In genomic region chr13:33341861-33342452, GRCh38 we compare ENCODE assay signal across 17 cellular contexts.
"Had no signal": no experiment of that assay in that cellular context is flagged by ENCODE, and none has a peak within 500 bp of the region (broad histone marks: within the 10 kb centered on the region; RNA-seq: fewer than 3 reads in every experiment).

No MANE protein-coding gene starts in this region.

- H3K9me3 ChIP-seq: transverse colon, uterus had no signal

- DNase-seq: activated CD4-positive, alpha-beta memory T cell treated with anti-CD3 and anti-CD28 coated beads, Interleukin-2, amount 10 ng/mL, durations not matched to agents 7 days and 5 days; activated CD4-positive, alpha-beta T cell treated with anti-CD3 and anti-CD28 coated beads for 48 hours; activated CD4-positive, CD25-positive, alpha-beta regulatory T cell; activated naive CD4-positive, alpha-beta T cell treated with anti-CD3 and anti-CD28 coated beads, Interleukin-2, amount 10 ng/mL, durations not matched to agents 7 days and 5 days; activated T-cell treated with anti-CD3 and anti-CD28 coated beads, Interleukin-2, amount 50 U/mL, for 24 hours; aorta; foreskin melanocyte; glutamatergic neuron; hypothalamus; occipital lobe; transverse colon; uterus had no signal

- H3K27ac Mint-ChIP-seq: activated CD4-positive, alpha-beta memory T cell treated with anti-CD3 and anti-CD28 coated beads, Interleukin-2, amount 10 ng/mL, durations not matched to agents 7 days and 5 days; activated naive CD4-positive, alpha-beta T cell treated with anti-CD3 and anti-CD28 coated beads, Interleukin-2, amount 10 ng/mL, durations not matched to agents 7 days and 5 days; activated T-cell treated with anti-CD3 and anti-CD28 coated beads, Interleukin-2, amount 50 U/mL, for 24 hours; progenitor cell of endocrine pancreas; stimulated activated naive CD8-positive, alpha-beta T cell treated with anti-CD3 and anti-CD28 coated beads, Interleukin-15, Interleukin-2, amounts not matched to agents 100 ng/mL and 50 ng/mL, for 24 hours had no signal

- H3K4me1 ChIP-seq: uterus had no signal

- H3K27ac ChIP-seq: skin epidermis, transverse colon, uterus had no signal

- H3K36me3 Mint-ChIP-seq: activated naive CD4-positive, alpha-beta T cell treated with anti-CD3 and anti-CD28 coated beads, Interleukin-2, amount 10 ng/mL, durations not matched to agents 7 days and 5 days had no signal

- H3K27me3 ChIP-seq: transverse colon, uterus had no signal

- H3K4me3 Mint-ChIP-seq: activated CD4-positive, alpha-beta memory T cell treated with anti-CD3 and anti-CD28 coated beads, Interleukin-2, amount 10 ng/mL, durations not matched to agents 7 days and 5 days; activated naive CD4-positive, alpha-beta T cell treated with anti-CD3 and anti-CD28 coated beads, Interleukin-2, amount 10 ng/mL, durations not matched to agents 7 days and 5 days; activated T-cell treated with anti-CD3 and anti-CD28 coated beads, Interleukin-2, amount 50 U/mL, for 24 hours; stimulated activated naive CD8-positive, alpha-beta T cell treated with anti-CD3 and anti-CD28 coated beads, Interleukin-15, Interleukin-2, amounts not matched to agents 100 ng/mL and 50 ng/mL, for 24 hours had no signal

- H3K27me3 Mint-ChIP-seq: activated naive CD4-positive, alpha-beta T cell treated with anti-CD3 and anti-CD28 coated beads, Interleukin-2, amount 10 ng/mL, durations not matched to agents 7 days and 5 days; stimulated activated naive CD8-positive, alpha-beta T cell treated with anti-CD3 and anti-CD28 coated beads, Interleukin-15, Interleukin-2, amounts not matched to agents 100 ng/mL and 50 ng/mL, for 24 hours had no signal

- H3K4me3 ChIP-seq: coronary artery, skin epidermis, transverse colon, uterus had no signal

- FAIRE-seq: keratinocyte had no signal

- H3K9me3 Mint-ChIP-seq: activated CD4-positive, alpha-beta memory T cell treated with anti-CD3 and anti-CD28 coated beads, Interleukin-2, amount 10 ng/mL, durations not matched to agents 7 days and 5 days; activated naive CD4-positive, alpha-beta T cell treated with anti-CD3 and anti-CD28 coated beads, Interleukin-2, amount 10 ng/mL, durations not matched to agents 7 days and 5 days; activated T-cell treated with anti-CD3 and anti-CD28 coated beads, Interleukin-2, amount 50 U/mL, for 24 hours; stimulated activated naive CD8-positive, alpha-beta T cell treated with anti-CD3 and anti-CD28 coated beads, Interleukin-15, Interleukin-2, amounts not matched to agents 100 ng/mL and 50 ng/mL, for 24 hours had no signal

- H3K36me3 ChIP-seq: transverse colon, uterus had no signal

- H3K4me1 Mint-ChIP-seq: activated CD4-positive, alpha-beta memory T cell treated with anti-CD3 and anti-CD28 coated beads, Interleukin-2, amount 10 ng/mL, durations not matched to agents 7 days and 5 days; activated naive CD4-positive, alpha-beta T cell treated with anti-CD3 and anti-CD28 coated beads, Interleukin-2, amount 10 ng/mL, durations not matched to agents 7 days and 5 days had no signal
